Comparison of ENCODE assay signal across 8 cellular contexts in the genomic region with DNA sequence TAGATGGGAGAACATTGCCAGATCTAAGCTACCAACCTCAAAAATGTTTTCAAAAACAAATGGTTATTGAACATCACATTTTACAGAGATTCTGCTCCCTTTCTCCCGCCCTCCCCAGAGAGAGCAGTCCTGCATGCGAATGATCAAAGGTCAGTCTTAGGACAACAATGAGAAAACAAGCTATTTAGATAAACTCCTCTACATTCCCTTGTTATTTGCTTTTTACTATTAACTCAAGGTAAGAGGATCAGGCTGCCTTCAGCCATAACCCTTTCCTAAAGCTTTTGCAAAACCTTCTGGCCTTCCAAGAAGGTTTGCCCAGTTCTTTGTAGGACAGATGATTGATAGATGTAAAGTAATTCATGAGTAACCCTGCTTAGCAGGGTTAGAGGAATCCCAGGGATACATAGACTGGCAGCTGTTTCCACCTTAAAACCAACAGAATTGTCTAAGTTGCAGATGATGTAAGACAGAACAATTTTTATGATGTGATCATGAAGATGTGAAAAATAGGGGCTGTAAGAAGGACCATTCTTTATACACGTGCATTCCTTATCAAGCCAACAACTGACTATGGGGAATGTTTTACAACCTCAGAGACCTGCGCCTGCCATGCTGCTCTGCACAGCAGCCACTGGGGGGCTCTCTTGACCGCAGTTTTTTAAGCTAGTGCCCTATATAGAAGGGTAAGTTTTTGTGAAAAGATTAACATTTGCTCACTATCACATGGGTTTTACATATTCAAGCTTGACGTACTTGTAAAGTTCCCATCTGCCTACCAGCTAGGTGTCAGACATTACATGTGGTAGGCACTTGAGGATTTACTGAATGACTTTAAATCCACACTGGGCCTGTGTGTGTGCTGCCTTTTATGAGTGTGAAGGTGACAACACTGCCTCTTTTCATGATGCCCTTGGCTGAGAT. TPM values are rescaled to one million over a fixed set of nuclear protein-coding genes. Genes with fewer than 3 reads are reported as not detected.
DNase-seq lines count a peak whose midpoint lies in the region; ATAC-seq, FAIRE-seq and TF ChIP-seq lines count a peak whose summit lies in the region.

No MANE protein-coding gene starts in this region.

- H3K27me3 Mint-ChIP-seq in activated CD8-positive, alpha-beta T cell treated with anti-CD3 and anti-CD28 coated beads for 36 hours = peaks cover 15% of the 10 kb centered on the region
- peaks cover 0 to 7% (median 6%) of the 10 kb centered on the region in 3 donors for H3K27me3 Mint-ChIP-seq in naive B cell
- peaks cover 0 to 5% of the 10 kb centered on the region in 2 donors for H3K27me3 Mint-ChIP-seq in stimulated activated naive B cell treated with anti-CD40 and anti-IgM and Interleukin-4, amounts not matched to agents 10 μg/mL and 1 μg/mL and 100 μg/mL, for 72 hours

- peaks cover 11% of the 10 kb centered on the region for H3K36me3 Mint-ChIP-seq in activated CD8-positive, alpha-beta T cell treated with anti-CD3 and anti-CD28 coated beads for 36 hours (ENCODE audit: low read depth)
- H3K36me3 Mint-ChIP-seq in naive B cell = peaks cover 0 to 7% of the 10 kb centered on the region in 2 donors
- H3K36me3 Mint-ChIP-seq in stimulated activated naive B cell treated with anti-CD40 and anti-IgM and Interleukin-4, amounts not matched to agents 10 μg/mL and 1 μg/mL and 100 μg/mL, for 72 hours = peaks cover 2 to 15% of the 10 kb centered on the region in 2 donors

- intact Hi-C loops in activated CD8-positive, alpha-beta T cell treated with anti-CD3 and anti-CD28 coated beads for 36 hours (cut with micrococcal nuclease) = loop anchor here (2.0 to 10.0 kb wide), 2 partner anchors 258 to 542 kb away; no protein-coding TSS in a partner anchor

- H3K27ac Mint-ChIP-seq in activated CD8-positive, alpha-beta T cell treated with anti-CD3 and anti-CD28 coated beads for 36 hours = no peak overlapping the region
- peak overlapping the region in 1 of 6 donors; percentile 17 for H3K27ac Mint-ChIP-seq in naive B cell
- no peak overlapping the region for H3K27ac Mint-ChIP-seq in stimulated activated naive B cell treated with anti-CD40 and anti-IgM and Interleukin-4, amounts not matched to agents 10 μg/mL and 1 μg/mL and 100 μg/mL, for 72 hours

- DNase-seq in AG04449 (ENCODE audit: low read depth, low spot score) (peak; percentile 40), GM18507 (ENCODE audit: extremely low spot score, insufficient read length, low read depth) (no peak), NCI-H82 treated with DMSO at 0.1 percent for 48 hours (lab: John Stamatoyannopoulos, UW; ENCODE audit: unreplicated experiment) (peak; percentile 29), epithelial cell of prostate (ENCODE audit: low read depth, low spot score) (no peak), naive B cell (peak; percentile 65)
- DNase-seq in activated CD8-positive, alpha-beta T cell treated with anti-CD3 and anti-CD28 coated beads for 36 hours = peak; percentile 74
- DNase-seq in stimulated activated naive B cell treated with anti-CD40 and anti-IgM and Interleukin-4, amounts not matched to agents 10 μg/mL and 1 μg/mL and 100 μg/mL, for 72 hours = peak; percentile 32

- H3K4me3 Mint-ChIP-seq in activated CD8-positive, alpha-beta T cell treated with anti-CD3 and anti-CD28 coated beads for 36 hours = no peak overlapping the region
- H3K4me3 Mint-ChIP-seq in naive B cell = peak overlapping the region in 1 of 8 donors; percentile 91
- no peak overlapping the region for H3K4me3 Mint-ChIP-seq in stimulated activated naive B cell treated with anti-CD40 and anti-IgM and Interleukin-4, amounts not matched to agents 10 μg/mL and 1 μg/mL and 100 μg/mL, for 72 hours

- CTCF ChIA-PET in AG04449 (lab: Yijun Ruan, JAX) = interaction anchor here (0.6 to 8.1 kb wide), 48 partner anchors 9 to 768 kb away, joined by 3 to 197 read pairs (median 4); partner anchors contain the start of genes CTSV and TDRD7
- CTCF ChIA-PET in activated CD8-positive, alpha-beta T cell treated with anti-CD3 and anti-CD28 coated beads for 36 hours (lab: Charles Lee) = interaction anchor here (0.6 to 3.8 kb wide), 42 partner anchors 8 to 759 kb away, joined by 3 to 43 read pairs (median 4); partner anchors contain the start of genes CTSV, TDRD7 and TMOD1

- H3K27ac ChIP-seq in epithelial cell of prostate = peak overlapping the region; percentile 79

- peaks cover 44% of the 10 kb centered on the region for H3K4me1 Mint-ChIP-seq in activated CD8-positive, alpha-beta T cell treated with anti-CD3 and anti-CD28 coated beads for 36 hours (ENCODE audit: low read depth)
- H3K4me1 Mint-ChIP-seq in naive B cell = peaks cover 26 to 30% (median 27%) of the 10 kb centered on the region in 3 donors
- H3K4me1 Mint-ChIP-seq in stimulated activated naive B cell treated with anti-CD40 and anti-IgM and Interleukin-4, amounts not matched to agents 10 μg/mL and 1 μg/mL and 100 μg/mL, for 72 hours = peaks cover 20 to 38% of the 10 kb centered on the region in 2 donors

- POLR2A ChIA-PET in AG04449 (lab: Yijun Ruan, JAX) = no interaction called here
- POLR2A ChIA-PET in activated CD8-positive, alpha-beta T cell treated with anti-CD3 and anti-CD28 coated beads for 36 hours (lab: Charles Lee) = interaction anchor here (0.9 kb wide), 1 partner anchor 10 kb away, joined by 4 read pairs; no protein-coding TSS in a partner anchor

- peak; percentile 62 for FAIRE-seq in GM18507 (lab: Jason Lieb, UNC)

- no peaks in the 10 kb centered on the region for H3K9me3 Mint-ChIP-seq in activated CD8-positive, alpha-beta T cell treated with anti-CD3 and anti-CD28 coated beads for 36 hours
- no peaks in the 10 kb centered on the region for H3K9me3 Mint-ChIP-seq in naive B cell
- H3K9me3 Mint-ChIP-seq in stimulated activated naive B cell treated with anti-CD40 and anti-IgM and Interleukin-4, amounts not matched to agents 10 μg/mL and 1 μg/mL and 100 μg/mL, for 72 hours = no peaks in the 10 kb centered on the region

- peak; percentile 62 for ATAC-seq in HG03432 (IDR thresholded peaks at IDR 0.05; ENCODE audit: unreplicated experiment)
- peak; percentile 79 for ATAC-seq in activated CD8-positive, alpha-beta T cell treated with anti-CD3 and anti-CD28 coated beads for 36 hours
- ATAC-seq in naive B cell (ENCODE audit: low read depth in 2 of 2) = peak; percentile 69 to 71
- peak; percentile 77 to 80 for ATAC-seq in stimulated activated naive B cell treated with anti-CD40 and anti-IgM and Interleukin-4, amounts not matched to agents 10 μg/mL and 1 μg/mL and 100 μg/mL, for 72 hours (replicated peaks)

- TF ChIP-seq CTCF in AG04449 (IDR thresholded peaks at IDR 0.05; ENCODE audit: insufficient read depth, low read length, missing control alignments) = peak; percentile 84
- TF ChIP-seq CTCF in activated CD8-positive, alpha-beta T cell treated with anti-CD3 and anti-CD28 coated beads for 36 hours (IDR thresholded peaks at IDR 0.05) = peak; percentile 88

- H3K4me3 ChIP-seq in AG04449 (ENCODE audit: low read depth, low read length) = no peak overlapping the region

RNA-seq across cellular contexts. Expression of gene ZNF782, which starts 2.3 kb away (rescaled TPM):
- 1 to 10 TPM; 4.7 to 5.0 TPM for total RNA-seq in activated CD8-positive, alpha-beta T cell treated with anti-CD3 and anti-CD28 coated beads for 36 hours
- 1 to 10 TPM in 5 of 6 donors, under 1 TPM in 1; 0.26 to 5.1 (median 2.8) TPM for polyA plus RNA-seq in naive B cell (ENCODE audit: low read depth in 6 of 6)

Comparison
In these comparisons a context has a peak if more than half of its experiments do, and no peak if none do; other contexts are left out.
1. DNase-seq: peak in AG04449 (single experiment), NCI-H82 treated with DMSO at 0.1 percent for 48 hours (single experiment), activated CD8-positive, alpha-beta T cell treated with anti-CD3 and anti-CD28 coated beads for 36 hours (single experiment), naive B cell (single experiment) and stimulated activated naive B cell treated with anti-CD40 and anti-IgM and Interleukin-4, amounts not matched to agents 10 μg/mL and 1 μg/mL and 100 μg/mL, for 72 hours (single experiment); none in GM18507 (single experiment) and epithelial cell of prostate (single experiment).
2. Peak in every context shown above with its lines, with median percentiles within 50 percentile points of each other: ATAC-seq.